12 cellular contexts compared by ENCODE assay signal in genomic region chr6:55882731-55883595, GRCh38. TPM values are rescaled to one million over a fixed set of nuclear protein-coding genes. Genes with fewer than 3 reads are reported as not detected.
DNase-seq lines count a peak whose midpoint lies in the region; ATAC-seq and TF ChIP-seq lines count a peak whose summit lies in the region.
"Had no signal": no experiment of that assay in that cellular context is flagged by ENCODE, and none has a peak within 500 bp of the region (broad histone marks: within the 10 kb centered on the region; RNA-seq: fewer than 3 reads in every experiment).

No MANE protein-coding gene starts in this region.

- no peak overlapping the region for H3K27ac ChIP-seq in smooth muscle cell (ENCODE audit: low read depth)

- WGBS in smooth muscle cell (ENCODE audit: low lambda C conversion rate): 94% methylated on average over 1 of the region's 1 CpG

- H4K20me1 ChIP-seq in smooth muscle cell (ENCODE audit: low read depth): no peaks in the 10 kb centered on the region

- peak; percentile 60 for DNase-seq in HT-29 (ENCODE audit: low spot score)
- peak; percentile 46 for DNase-seq in astrocyte of the cerebellum (ENCODE audit: low read depth)
- DNase-seq in left ventricle myocardium superior: no peak
- no peak for DNase-seq in smooth muscle cell (lab: John Stamatoyannopoulos, UW; ENCODE audit: unreplicated experiment)
- no peak for DNase-seq in DMS79 treated with DMSO at 0.1 percent for 48 hours (lab: John Stamatoyannopoulos, UW)
- DNase-seq in midbrain (lab: John Stamatoyannopoulos, UW): no peak
- DNase-seq in inferior parietal cortex (ENCODE audit: extremely low spot score): no peak
- no peak for DNase-seq in AML-193 (lab: John Stamatoyannopoulos, UW)
- DNase-seq: activated T-cell treated with anti-CD3 and anti-CD28 coated beads, Interleukin-2, amount 50 U/mL, for 24 hours; KBM-7; stimulated activated naive B cell treated with anti-CD40 and anti-IgM and Interleukin-4, amounts not matched to agents 10 μg/mL and 1 μg/mL and 100 μg/mL, for 72 hours had no signal

- H3K4me3 ChIP-seq in astrocyte of the cerebellum (ENCODE audit: low read depth, low read length) (no peak overlapping the region), smooth muscle cell (no peak overlapping the region)

- no peaks in the 10 kb centered on the region for H3K36me3 ChIP-seq in smooth muscle cell (ENCODE audit: low read depth)

- no peaks in the 10 kb centered on the region for H3F3A ChIP-seq in smooth muscle cell (ENCODE audit: low read depth)

- H3K4me1 ChIP-seq in smooth muscle cell (ENCODE audit: low read depth): no peaks in the 10 kb centered on the region

- TF ChIP-seq CTCF in astrocyte of the cerebellum (IDR thresholded peaks at IDR 0.05; ENCODE audit: low read depth, low read length, missing control alignments) (no peak), smooth muscle cell (IDR thresholded peaks at IDR 0.05; ENCODE audit: borderline replicate concordance, insufficient read depth, poor library complexity, severe bottlenecking) (no peak)

- in situ Hi-C loops in astrocyte of the cerebellum (cut with HindIII; ENCODE audit: low sequenced_read_pairs): no loop called here

- peak overlapping the region; percentile 72 for H2AFZ ChIP-seq in smooth muscle cell (ENCODE audit: low read depth)

- H3K9ac ChIP-seq in smooth muscle cell (ENCODE audit: low read depth): no peak overlapping the region

- no peaks in the 10 kb centered on the region for H3K9me3 ChIP-seq in smooth muscle cell (replicated peaks; ENCODE audit: low read depth)

- H3K79me2 ChIP-seq in smooth muscle cell (ENCODE audit: low read depth): no peaks in the 10 kb centered on the region

- ATAC-seq in left ventricle myocardium superior: peak; percentile 41
- ATAC-seq: stimulated activated naive B cell treated with anti-CD40 and anti-IgM and Interleukin-4, amounts not matched to agents 10 μg/mL and 1 μg/mL and 100 μg/mL, for 72 hours had no signal

- H3K4me2 ChIP-seq in smooth muscle cell: no peak overlapping the region

- no peaks in the 10 kb centered on the region for H3K27me3 ChIP-seq in smooth muscle cell (ENCODE audit: low read depth)

- intact Hi-C loops in left ventricle myocardium superior (cut with micrococcal nuclease): loop anchor here (5.0 kb wide), 1 partner anchor 431 kb away; no protein-coding TSS in a partner anchor

RNA-seq across cellular contexts. Expression of gene BMP5, which starts 7.6 kb away (rescaled TPM):
- total RNA-seq in HT-29 (2014; rRNA removed; shearing (Covaris generic)): not detected in 2 replicates
- total RNA-seq in left ventricle myocardium superior (2.8 TPM), smooth muscle cell (3.2 and 3.5 TPM in 2 replicates)
- 0.07 and 3.5 TPM in 2 replicates for polyA plus RNA-seq in smooth muscle cell
- total RNA-seq: dermis microvascular lymphatic vessel endothelial cell had no signal

Comparison
In these comparisons a context has a peak if more than half of its experiments do, and no peak if none do; other contexts are left out.
1. DNase-seq: peak in HT-29 (single experiment) and astrocyte of the cerebellum (single experiment); none in left ventricle myocardium superior (single experiment), smooth muscle cell (single experiment), DMS79 treated with DMSO at 0.1 percent for 48 hours (single experiment), midbrain (single experiment), inferior parietal cortex (single experiment) and AML-193 (0 of 2).